8 cellular contexts compared by ENCODE assay signal in the genomic region with DNA sequence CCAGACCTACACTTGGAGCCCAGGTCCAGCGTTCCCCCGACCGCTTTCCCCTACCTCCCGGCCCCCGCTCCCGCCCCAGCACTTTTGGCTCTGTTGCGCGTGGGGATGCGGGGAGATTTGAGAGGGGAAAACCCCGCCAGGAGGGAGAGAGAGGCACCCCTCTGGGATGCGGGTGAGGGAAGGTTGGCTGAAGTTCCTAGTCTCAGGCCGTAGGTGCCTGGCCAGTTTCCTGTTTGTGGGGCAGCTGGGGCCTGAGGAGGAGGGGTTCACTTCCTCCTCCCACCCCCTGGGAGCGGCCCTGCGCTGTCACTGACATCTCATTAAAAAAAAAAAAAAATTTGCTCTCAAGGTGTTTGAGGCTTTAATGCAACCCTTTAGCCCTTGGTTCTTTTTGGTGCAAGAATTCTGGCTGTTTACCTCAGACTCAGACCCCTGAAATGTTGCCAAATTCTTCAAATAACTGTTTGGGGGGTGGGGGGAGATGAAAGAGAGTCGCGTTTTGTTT. TPM values are rescaled to one million over a fixed set of nuclear protein-coding genes. Genes with fewer than 3 reads are reported as not detected.
DNase-seq lines count a peak whose midpoint lies in the region; ATAC-seq, FAIRE-seq and TF ChIP-seq lines count a peak whose summit lies in the region.

No MANE protein-coding gene starts in this region.

- FAIRE-seq in astrocyte (lab: Jason Lieb, UNC), result no peak
- FAIRE-seq in kidney (lab: Jason Lieb, UNC), result no peak

- peak overlapping the region; percentile 70 for H2AFZ ChIP-seq in astrocyte (ENCODE audit: low read depth, low read length)

- H3K36me3 ChIP-seq in astrocyte (ENCODE audit: insufficient read depth, low read length) (no peaks in the 10 kb centered on the region), kidney (ENCODE audit: control insufficient read depth in 1 of 2, insufficient read depth in 2 of 2, low read length in 2 of 2) (no peaks in the 10 kb centered on the region), subcutaneous abdominal adipose tissue (ENCODE audit: control insufficient read depth in 5 of 5, insufficient read depth in 5 of 5, low read length in 5 of 5) (peaks cover 0 to 4% (median 0%) of the 10 kb centered on the region in 5 donors)

- H3K36me3 Mint-ChIP-seq in activated naive CD4-positive, alpha-beta T cell treated with anti-CD3 and anti-CD28 coated beads, Interleukin-2, amount 10 ng/mL, durations not matched to agents 7 days and 5 days, result peaks cover 2% of the 10 kb centered on the region
- peaks cover 1% of the 10 kb centered on the region for H3K36me3 Mint-ChIP-seq in IgD-negative memory B cell
- H3K36me3 Mint-ChIP-seq in astrocyte (ENCODE audit: low read depth, unreplicated experiment), result no peaks in the 10 kb centered on the region

- no peak for ATAC-seq in HG02938 (IDR thresholded peaks at IDR 0.05; ENCODE audit: unreplicated experiment)

- H3K9me3 Mint-ChIP-seq in activated naive CD4-positive, alpha-beta T cell treated with anti-CD3 and anti-CD28 coated beads, Interleukin-2, amount 10 ng/mL, durations not matched to agents 7 days and 5 days, result no peaks in the 10 kb centered on the region
- no peaks in the 10 kb centered on the region for H3K9me3 Mint-ChIP-seq in IgD-negative memory B cell
- no peaks in the 10 kb centered on the region for H3K9me3 Mint-ChIP-seq in astrocyte (ENCODE audit: unreplicated experiment)

- H4K20me1 ChIP-seq in astrocyte (ENCODE audit: insufficient read depth, low read length), result peaks cover 41% of the 10 kb centered on the region

- intact Hi-C loops in kidney (cut with DNase I), result loop anchor here (5.0 to 10.0 kb wide), 2 partner anchors 417 to 569 kb away; no protein-coding TSS in a partner anchor

- H3K27ac ChIP-seq in astrocyte (ENCODE audit: low read depth, low read length), result no peak overlapping the region
- peak overlapping the region; percentile 57 to 94 for H3K27ac ChIP-seq in kidney (ENCODE audit: low read depth in 2 of 2, low read length in 2 of 2)
- peak overlapping the region; percentile 81 for H3K27ac ChIP-seq in subcutaneous abdominal adipose tissue (ENCODE audit: low read depth, low read length)

- H3K4me3 ChIP-seq in astrocyte (ENCODE audit: insufficient read depth, low read depth, low read length), result peak overlapping the region; percentile 82
- peak overlapping the region; percentile 64 to 72 for H3K4me3 ChIP-seq in kidney (ENCODE audit: low read length in 2 of 2)
- H3K4me3 ChIP-seq in subcutaneous abdominal adipose tissue (ENCODE audit: low read depth in 1 of 5, low read length in 5 of 5), result peak overlapping the region in 4 of 5 donors; percentile 80 to 89 (median 82)

- TF ChIP-seq CTCF in astrocyte (IDR thresholded peaks at IDR 0.05; ENCODE audit: insufficient read depth, low read depth, low read length) (no peak), kidney (IDR thresholded peaks at IDR 0.05; ENCODE audit: borderline replicate concordance, extremely low read depth, insufficient read depth) (no peak)

- no peak overlapping the region for H3K27ac Mint-ChIP-seq in activated naive CD4-positive, alpha-beta T cell treated with anti-CD3 and anti-CD28 coated beads, Interleukin-2, amount 10 ng/mL, durations not matched to agents 7 days and 5 days
- H3K27ac Mint-ChIP-seq in IgD-negative memory B cell, result peak overlapping the region; percentile 92 to 95 (median 94)
- H3K27ac Mint-ChIP-seq in astrocyte (ENCODE audit: unreplicated experiment), result no peak overlapping the region

- peak overlapping the region; percentile 97 for H3K4me2 ChIP-seq in astrocyte (ENCODE audit: low read length)

- no peaks in the 10 kb centered on the region for H3K9me3 ChIP-seq in astrocyte (ENCODE audit: insufficient read depth, low read depth, low read length)
- no peaks in the 10 kb centered on the region for H3K9me3 ChIP-seq in kidney (ENCODE audit: control insufficient read depth in 1 of 2, low read length in 2 of 2)
- no peaks in the 10 kb centered on the region for H3K9me3 ChIP-seq in subcutaneous abdominal adipose tissue (ENCODE audit: control insufficient read depth in 5 of 5, low read length in 5 of 5)

- H3K27me3 Mint-ChIP-seq in activated naive CD4-positive, alpha-beta T cell treated with anti-CD3 and anti-CD28 coated beads, Interleukin-2, amount 10 ng/mL, durations not matched to agents 7 days and 5 days, result peaks cover 91% of the 10 kb centered on the region
- peaks cover 1% of the 10 kb centered on the region for H3K27me3 Mint-ChIP-seq in IgD-negative memory B cell
- peaks cover 12% of the 10 kb centered on the region for H3K27me3 Mint-ChIP-seq in astrocyte (ENCODE audit: low read depth, unreplicated experiment)

- CTCF ChIA-PET in activated naive CD4-positive, alpha-beta T cell treated with anti-CD3 and anti-CD28 coated beads, Interleukin-2, amount 10 ng/mL, durations not matched to agents 7 days and 5 days (lab: Charles Lee), result interaction anchor here (0.6 to 2.6 kb wide), 8 partner anchors 12 to 569 kb away, joined by 3 to 22 read pairs (median 3); partner anchors contain the start of gene LSG1

- peak; percentile 28 for DNase-seq in activated naive CD4-positive, alpha-beta T cell treated with anti-CD3 and anti-CD28 coated beads, Interleukin-2, amount 10 ng/mL, durations not matched to agents 7 days and 5 days
- DNase-seq in activated naive CD4-positive, alpha-beta T cell treated with Interleukin-2 at 50 U/mL for 16 hours, result no peak
- no peak for DNase-seq in astrocyte (ENCODE audit: low read depth)
- DNase-seq in kidney, result peak; percentile 83
- no peak for DNase-seq in NCI-H2029 treated with DMSO at 0.1 percent for 48 hours (lab: John Stamatoyannopoulos, UW)

- peaks cover 50% of the 10 kb centered on the region for H3K4me1 Mint-ChIP-seq in activated naive CD4-positive, alpha-beta T cell treated with anti-CD3 and anti-CD28 coated beads, Interleukin-2, amount 10 ng/mL, durations not matched to agents 7 days and 5 days
- H3K4me1 Mint-ChIP-seq in IgD-negative memory B cell (peaks cover 42 to 59% (median 55%) of the 10 kb centered on the region in 3 donors), astrocyte (ENCODE audit: low read depth, unreplicated experiment) (peaks cover 27% of the 10 kb centered on the region)

- H3K9ac ChIP-seq in astrocyte (ENCODE audit: low read length) (peak overlapping the region; percentile 83), kidney (ENCODE audit: low read length in 2 of 2) (no peak overlapping the region), subcutaneous abdominal adipose tissue (ENCODE audit: low read length in 5 of 5) (peak overlapping the region in 2 of 5 donors; percentile 56 to 64)

- H3K4me3 Mint-ChIP-seq in activated naive CD4-positive, alpha-beta T cell treated with anti-CD3 and anti-CD28 coated beads, Interleukin-2, amount 10 ng/mL, durations not matched to agents 7 days and 5 days, result peak overlapping the region; percentile 29
- H3K4me3 Mint-ChIP-seq in IgD-negative memory B cell, result peak overlapping the region; percentile 93 to 99 (median 97)
- H3K4me3 Mint-ChIP-seq in astrocyte (ENCODE audit: unreplicated experiment), result peak overlapping the region; percentile 58

- peaks cover 44% of the 10 kb centered on the region for H3K4me1 ChIP-seq in astrocyte (ENCODE audit: insufficient read depth, low read length)
- H3K4me1 ChIP-seq in kidney (ENCODE audit: control insufficient read depth in 1 of 2, insufficient read depth in 1 of 2, low read depth in 1 of 2, low read length in 2 of 2), result peaks cover 4 to 19% of the 10 kb centered on the region in 2 donors
- H3K4me1 ChIP-seq in subcutaneous abdominal adipose tissue (ENCODE audit: control insufficient read depth in 5 of 5, insufficient read depth in 5 of 5, low read length in 5 of 5), result peaks cover 8 to 68% (median 53%) of the 10 kb centered on the region in 5 donors

- H3K27me3 ChIP-seq in astrocyte (ENCODE audit: insufficient read depth, low read length) (no peaks in the 10 kb centered on the region), subcutaneous abdominal adipose tissue (ENCODE audit: control insufficient read depth in 5 of 5, insufficient read depth in 4 of 5, low read length in 5 of 5) (peaks cover 0 to 13% (median 4%) of the 10 kb centered on the region in 5 donors)

- H3K79me2 ChIP-seq in astrocyte (ENCODE audit: insufficient read depth, low read length), result peaks cover 34% of the 10 kb centered on the region

RNA-seq across cellular contexts. Expression of gene FAM43A, which starts 2.6 kb away (rescaled TPM):
- polyA plus RNA-seq in IgD-negative memory B cell, result 33.1 TPM
- total RNA-seq in astrocyte, result 6.0 and 7.6 TPM in 2 replicates
- 11.4 TPM for total RNA-seq in kidney
- 5.0 TPM for polyA plus RNA-seq in kidney (ENCODE audit: insufficient read depth, low read depth, low replicate concordance)

RNA-seq across cellular contexts. Expression of gene LSG1, which starts 16.3 kb away (rescaled TPM):
- polyA plus RNA-seq in IgD-negative memory B cell (35.5 TPM), kidney (ENCODE audit: insufficient read depth, low read depth, low replicate concordance) (14.8 TPM)
- total RNA-seq in astrocyte (32.3 and 38.4 TPM in 2 replicates), kidney (33.3 TPM)

RNA-seq across cellular contexts. Expression of gene TMEM44, which starts 55.0 kb away (rescaled TPM):
- 2.2 TPM for polyA plus RNA-seq in IgD-negative memory B cell
- total RNA-seq in astrocyte, result 9.8 and 10.5 TPM in 2 replicates
- total RNA-seq in kidney, result 15.7 TPM
- polyA plus RNA-seq in kidney (ENCODE audit: insufficient read depth, low read depth, low replicate concordance), result 7.0 TPM

Comparison
In these comparisons a context has a peak if more than half of its experiments do, and no peak if none do; other contexts are left out.
1. DNase-seq: peak in activated naive CD4-positive, alpha-beta T cell treated with anti-CD3 and anti-CD28 coated beads, Interleukin-2, amount 10 ng/mL, durations not matched to agents 7 days and 5 days (single experiment) and kidney (single experiment); none in activated naive CD4-positive, alpha-beta T cell treated with Interleukin-2 at 50 U/mL for 16 hours (single experiment), astrocyte (single experiment) and NCI-H2029 treated with DMSO at 0.1 percent for 48 hours (single experiment).
2. H3K27ac Mint-ChIP-seq: peak in IgD-negative memory B cell (3 of 3); none in activated naive CD4-positive, alpha-beta T cell treated with anti-CD3 and anti-CD28 coated beads, Interleukin-2, amount 10 ng/mL, durations not matched to agents 7 days and 5 days (single experiment) and astrocyte (single experiment).
3. H3K4me3 Mint-ChIP-seq: peak in every context shown above with its lines; median percentile 97 in IgD-negative memory B cell; 58 in astrocyte; 29 in activated naive CD4-positive, alpha-beta T cell treated with anti-CD3 and anti-CD28 coated beads, Interleukin-2, amount 10 ng/mL, durations not matched to agents 7 days and 5 days.
4. Peak in every context shown above with its lines, with median percentiles within 50 percentile points of each other: H3K4me3 ChIP-seq.